8 cellular contexts compared by ENCODE assay signal in genomic region chr18:61894751-61895524, GRCh38. TPM values are rescaled to one million over a fixed set of nuclear protein-coding genes. Genes with fewer than 3 reads are reported as not detected.
DNase-seq lines count a peak whose midpoint lies in the region; ATAC-seq and TF ChIP-seq lines count a peak whose summit lies in the region.

No MANE protein-coding gene starts in this region.

- DNase-seq in CD4-positive, alpha-beta T cell: no peak
- DNase-seq in OCI-LY7 (ENCODE audit: low spot score) (no peak), epithelial cell of prostate (ENCODE audit: low read depth, low spot score) (no peak), neuronal stem cell (ENCODE audit: low spot score) (no peak), AML-193 (lab: John Stamatoyannopoulos, UW) (no peak), NCI-H187 treated with DMSO at 0.1 percent for 48 hours (lab: John Stamatoyannopoulos, UW) (no peak), UCSD-AML1 (lab: John Stamatoyannopoulos, UW; ENCODE audit: unreplicated experiment) (no peak)

- WGBS in neuronal stem cell (ENCODE audit: extremely low coverage in 2 of 2, insufficient read length in 2 of 2, insufficient replicate concordance in 1 of 2), 2 donors: no CpG with 5 or more reads among the region's 28 CpGs

- H3K4me1 ChIP-seq in OCI-LY7 (ENCODE audit: insufficient read depth, low read length, poor library complexity, severe bottlenecking) (no peaks in the 10 kb centered on the region), neuronal stem cell (ENCODE audit: control insufficient read depth in 2 of 2, insufficient read depth in 1 of 2, low read depth in 1 of 2, low read length in 2 of 2) (peaks cover 13 to 16% of the 10 kb centered on the region in 2 donors)

- no peak overlapping the region for H3K27ac Mint-ChIP-seq in CD4-positive, alpha-beta T cell

- H4K8ac ChIP-seq in neuronal stem cell (ENCODE audit: low read depth, low read length): no peak overlapping the region

- peak overlapping the region; percentile 12; the same call in 1 of the 2 replicates for H3K4me2 ChIP-seq in OCI-LY7 (ENCODE audit: low read length)
- H3K4me2 ChIP-seq in neuronal stem cell (ENCODE audit: insufficient read depth, low read length, poor library complexity, severe bottlenecking): peak overlapping the region; percentile 86

- H2BK15ac ChIP-seq in neuronal stem cell (ENCODE audit: low read length): peak overlapping the region; percentile 40

- H4K20me1 ChIP-seq in OCI-LY7 (ENCODE audit: insufficient read depth, low read length): no peaks in the 10 kb centered on the region

- peaks cover 28% of the 10 kb centered on the region for H3K27me3 ChIP-seq in CD4-positive, alpha-beta T cell (ENCODE audit: control insufficient read depth, insufficient read depth, low read length)
- no peaks in the 10 kb centered on the region for H3K27me3 ChIP-seq in neuronal stem cell (ENCODE audit: control insufficient read depth in 3 of 3, insufficient read depth in 3 of 3, low read depth in 1 of 3, low read length in 3 of 3)

- H2BK120ac ChIP-seq in neuronal stem cell (ENCODE audit: low read depth, low read length): no peak overlapping the region

- peaks cover 14% of the 10 kb centered on the region for H3K4me1 Mint-ChIP-seq in CD4-positive, alpha-beta T cell (ENCODE audit: low read depth)

- H3K36me3 Mint-ChIP-seq in CD4-positive, alpha-beta T cell (ENCODE audit: low read depth): peaks cover 12% of the 10 kb centered on the region

- intact Hi-C loops in CD4-positive, alpha-beta T cell (cut with DNase I, micrococcal nuclease): loop anchor here in 1 of 2 experiments (5.0 kb wide), 1 partner anchor 313 kb away; no protein-coding TSS in a partner anchor
- intact Hi-C loops in OCI-LY7 (cut with micrococcal nuclease; ENCODE audit: unreplicated experiment): no loop called here

- no peak for TF ChIP-seq CTCF in CD4-positive, alpha-beta T cell (IDR thresholded peaks at IDR 0.05)
- TF ChIP-seq CTCF in OCI-LY7 (conservative IDR thresholded peaks at IDR 0.05; ENCODE audit: low read length): no peak

- H2BK5ac ChIP-seq in neuronal stem cell (ENCODE audit: low read length): no peak overlapping the region

- POLR2A ChIA-PET in CD4-positive, alpha-beta T cell (lab: Charles Lee): no interaction called here
- POLR2A ChIA-PET in OCI-LY7 (lab: Charles Lee): interaction anchor here (0.6 kb wide), 1 partner anchor 18 kb away, joined by 3 read pairs; no protein-coding TSS in a partner anchor

- H3K27me3 Mint-ChIP-seq in CD4-positive, alpha-beta T cell: peaks cover 54% of the 10 kb centered on the region

- H3K9me3 Mint-ChIP-seq in CD4-positive, alpha-beta T cell: no peaks in the 10 kb centered on the region

- no peaks in the 10 kb centered on the region for H3K9me2 ChIP-seq in OCI-LY7 (ENCODE audit: insufficient read depth, low read length)

- H3K9me3 ChIP-seq in CD4-positive, alpha-beta T cell (ENCODE audit: control insufficient read depth, low read length): no peaks in the 10 kb centered on the region
- no peaks in the 10 kb centered on the region for H3K9me3 ChIP-seq in OCI-LY7 (ENCODE audit: low read length)
- H3K9me3 ChIP-seq in neuronal stem cell (replicated peaks in 1 of 2; ENCODE audit: control insufficient read depth in 2 of 2, insufficient read depth in 1 of 2, low read depth in 1 of 2, low read length in 2 of 2): peaks cover 2 to 3% of the 10 kb centered on the region in 2 donors

- H3K79me1 ChIP-seq in neuronal stem cell (ENCODE audit: low read depth, low read length): no peaks in the 10 kb centered on the region

- H3K4me3 Mint-ChIP-seq in CD4-positive, alpha-beta T cell: peak overlapping the region; percentile 72

- no peak overlapping the region for H3K27ac ChIP-seq in CD4-positive, alpha-beta T cell (ENCODE audit: low read depth, low read length)
- no peak overlapping the region for H3K27ac ChIP-seq in OCI-LY7 (ENCODE audit: low read depth, low read length, poor library complexity, severe bottlenecking)
- peak overlapping the region; percentile 57 for H3K27ac ChIP-seq in epithelial cell of prostate
- no peak overlapping the region for H3K27ac ChIP-seq in neuronal stem cell (replicated peaks; ENCODE audit: low read length)

- H3K36me3 ChIP-seq in OCI-LY7 (ENCODE audit: insufficient read depth, low read length) (no peaks in the 10 kb centered on the region), neuronal stem cell (replicated peaks in 1 of 2; ENCODE audit: control insufficient read depth in 2 of 2, insufficient read depth in 2 of 2, low read length in 2 of 2) (peaks cover 2 to 13% of the 10 kb centered on the region in 2 donors)

- no peak overlapping the region for H3K14ac ChIP-seq in neuronal stem cell (ENCODE audit: low read length)

- no TSS peak for BruUV-seq in OCI-LY7 (replicated peaks; lab: Mats Ljungman, UMichigan)

- ATAC-seq in CD4-positive, alpha-beta T cell (ENCODE audit: poor library complexity): no peak
- no peak for ATAC-seq in HG02678 (IDR thresholded peaks at IDR 0.05; ENCODE audit: unreplicated experiment)

- no peak overlapping the region for H2AK5ac ChIP-seq in neuronal stem cell (ENCODE audit: low read depth, low read length)

- H4K91ac ChIP-seq in neuronal stem cell (ENCODE audit: low read depth, low read length, poor library complexity): no peak overlapping the region

- no peaks in the 10 kb centered on the region for H3K79me2 ChIP-seq in OCI-LY7 (ENCODE audit: insufficient read depth, low read depth, low read length)

- no peak overlapping the region for H2AFZ ChIP-seq in OCI-LY7 (ENCODE audit: low read length)
- H2AFZ ChIP-seq in neuronal stem cell (ENCODE audit: low read length): peak overlapping the region; percentile 92

- no peak overlapping the region for H2BK12ac ChIP-seq in neuronal stem cell (ENCODE audit: low read length)

- CTCF ChIA-PET in CD4-positive, alpha-beta T cell (lab: Charles Lee): no interaction called here
- CTCF ChIA-PET in OCI-LY7 (lab: Charles Lee; ENCODE audit: unreplicated experiment): no interaction called here

- no peak overlapping the region for H3K4me3 ChIP-seq in OCI-LY7 (ENCODE audit: low read depth, low read length, poor library complexity, severe bottlenecking)
- peak overlapping the region; percentile 54 to 86 for H3K4me3 ChIP-seq in neuronal stem cell (ENCODE audit: low read length in 2 of 2)

- no peak overlapping the region for H3K4ac ChIP-seq in neuronal stem cell (ENCODE audit: low read length)

- H3K18ac ChIP-seq in neuronal stem cell (ENCODE audit: low read length): peak overlapping the region; percentile 97

- H3K9ac ChIP-seq in neuronal stem cell (ENCODE audit: low read depth, low read length, poor library complexity): peak overlapping the region; percentile 83

- no peak overlapping the region for H3K23ac ChIP-seq in neuronal stem cell (ENCODE audit: low read depth, low read length, poor library complexity)

RNA-seq across cellular contexts. Expression of gene RNF152, which starts 2.1 kb away (rescaled TPM):
- total RNA-seq in CD4-positive, alpha-beta T cell: 1 to 10 TPM in 1 of 2 experiments, under 1 TPM in 1; 0.60 to 1.0 TPM
- not detected in 2 replicates for total RNA-seq in OCI-LY7 (2014; rRNA removed; shearing (Covaris generic))
- total RNA-seq in OCI-LY7 (2022): not detected in 2 replicates
- polyA plus RNA-seq in neuronal stem cell (2013, experiment 1 of 2): 4.4 TPM
- polyA plus RNA-seq in neuronal stem cell (2013, experiment 2 of 2): 3.8 TPM
